17 cellular contexts compared by ENCODE assay signal in genomic region chr17:7462474-7463367, GRCh38. TPM values are rescaled to one million over a fixed set of nuclear protein-coding genes. Genes with fewer than 3 reads are reported as not detected.
DNase-seq lines count a peak whose midpoint lies in the region; FAIRE-seq and TF ChIP-seq lines count a peak whose summit lies in the region.
"Had no signal": no experiment of that assay in that cellular context is flagged by ENCODE, and none has a peak within 500 bp of the region (broad histone marks: within the 10 kb centered on the region; RNA-seq: fewer than 3 reads in every experiment).

No MANE protein-coding gene starts in this region.

- H3K4me1 ChIP-seq in HEK293 (ENCODE audit: control insufficient read depth, insufficient read depth, low read length): no peaks in the 10 kb centered on the region
- peaks cover 7% of the 10 kb centered on the region for H3K4me1 ChIP-seq in astrocyte (ENCODE audit: insufficient read depth, low read length)
- peaks cover 5 to 10% of the 10 kb centered on the region in 2 donors for H3K4me1 ChIP-seq in neuronal stem cell (ENCODE audit: control insufficient read depth in 2 of 2, insufficient read depth in 1 of 2, low read depth in 1 of 2, low read length in 2 of 2)
- H3K4me1 ChIP-seq: SJSA1 had no signal

- H4K91ac ChIP-seq in neuronal stem cell (ENCODE audit: low read depth, low read length, poor library complexity): peak overlapping the region; percentile 7

- H3K27ac ChIP-seq in HEK293 (ENCODE audit: extremely low read depth, low read depth, low read length): no peak overlapping the region
- H3K27ac ChIP-seq in astrocyte (ENCODE audit: low read depth, low read length): no peak overlapping the region
- no peak overlapping the region for H3K27ac ChIP-seq in neuronal stem cell (replicated peaks; ENCODE audit: low read length)
- H3K27ac ChIP-seq: SJSA1 had no signal

- DNase-seq in astrocyte (ENCODE audit: low read depth): no peak
- DNase-seq in neuronal stem cell (ENCODE audit: low spot score): no peak
- DNase-seq in HFFc6: no peak
- no peak for DNase-seq in immature natural killer cell
- DNase-seq: C1 segment of cervical spinal cord, DMS79 treated with DMSO at 0.1 percent for 48 hours, MG63, NCI-H1092, NCI-H146, NCI-H2081, NCI-H748 treated with DMSO at 0.1 percent for 48 hours, PC-3 had no signal

- H3K9me3 Mint-ChIP-seq in astrocyte (ENCODE audit: unreplicated experiment) (no peaks in the 10 kb centered on the region), HFFc6 (no peaks in the 10 kb centered on the region), immature natural killer cell (no peaks in the 10 kb centered on the region)

- H3K79me1 ChIP-seq in neuronal stem cell (ENCODE audit: low read depth, low read length): peaks cover 8% of the 10 kb centered on the region

- POLR2A ChIA-PET in HEK293 (lab: Yijun Ruan, JAX): interaction anchor here (0.5 to 2.1 kb wide), 4 partner anchors 22 to 188 kb away, joined by 3 to 7 read pairs (median 4); partner anchors contain the start of genes POLR2A and TMEM256

- H2BK5ac ChIP-seq in neuronal stem cell (ENCODE audit: low read length): no peak overlapping the region

- peak overlapping the region; percentile 75 for H2BK12ac ChIP-seq in neuronal stem cell (ENCODE audit: low read length)

- no peak overlapping the region for H3K9ac ChIP-seq in astrocyte (ENCODE audit: low read length)
- no peak overlapping the region for H3K9ac ChIP-seq in neuronal stem cell (ENCODE audit: low read depth, low read length, poor library complexity)

- TF ChIP-seq CTCF in HEK293 (tag by site-specific recombination; IDR thresholded peaks at IDR 0.05) (no peak), astrocyte (IDR thresholded peaks at IDR 0.05; ENCODE audit: insufficient read depth, low read depth, low read length) (no peak), HFFc6 (IDR thresholded peaks at IDR 0.05) (no peak)

- H3K4me2 ChIP-seq in astrocyte (ENCODE audit: low read length): no peak overlapping the region
- H3K4me2 ChIP-seq in neuronal stem cell (ENCODE audit: insufficient read depth, low read length, poor library complexity, severe bottlenecking): no peak overlapping the region

- H2BK15ac ChIP-seq in neuronal stem cell (ENCODE audit: low read length): peak overlapping the region; percentile 63

- CTCF ChIA-PET in HEK293 (lab: Yijun Ruan, JAX): interaction anchor here (0.6 to 0.9 kb wide), 3 partner anchors 28 to 62 kb away, joined by 5 read pairs; no protein-coding TSS in a partner anchor

- peak overlapping the region; percentile 51 for H3K18ac ChIP-seq in neuronal stem cell (ENCODE audit: low read length)

- H3K9me3 ChIP-seq in HEK293 (ENCODE audit: control insufficient read depth, insufficient read depth, low read depth, low read length): no peaks in the 10 kb centered on the region
- H3K9me3 ChIP-seq in astrocyte (ENCODE audit: insufficient read depth, low read depth, low read length): no peaks in the 10 kb centered on the region
- no peaks in the 10 kb centered on the region for H3K9me3 ChIP-seq in neuronal stem cell (replicated peaks in 1 of 2; ENCODE audit: control insufficient read depth in 2 of 2, insufficient read depth in 1 of 2, low read depth in 1 of 2, low read length in 2 of 2)
- H3K9me3 ChIP-seq: MG63, SJSA1 had no signal

- H3K4me3 Mint-ChIP-seq in astrocyte (ENCODE audit: unreplicated experiment) (peak overlapping the region; percentile 27), HFFc6 (no peak overlapping the region), immature natural killer cell (no peak overlapping the region)

- H3K36me3 ChIP-seq in HEK293 (ENCODE audit: control insufficient read depth in 2 of 2, insufficient read depth in 1 of 2, low read length in 2 of 2) (peaks cover 3 to 51% of the 10 kb centered on the region in 2 experiments; a peak in 2 of 3 replicates), astrocyte (ENCODE audit: insufficient read depth, low read length) (peaks cover 3% of the 10 kb centered on the region), neuronal stem cell (replicated peaks in 1 of 2; ENCODE audit: control insufficient read depth in 2 of 2, insufficient read depth in 2 of 2, low read length in 2 of 2) (peaks cover 5 to 36% of the 10 kb centered on the region in 2 donors)

- H3K36me3 Mint-ChIP-seq in astrocyte (ENCODE audit: low read depth, unreplicated experiment) (peaks cover 14% of the 10 kb centered on the region), HFFc6 (ENCODE audit: low read depth) (peaks cover 16% of the 10 kb centered on the region), immature natural killer cell (peaks cover 0 to 5% (median 0%) of the 10 kb centered on the region in 3 donors)

- H3K23ac ChIP-seq in neuronal stem cell (ENCODE audit: low read depth, low read length, poor library complexity): no peak overlapping the region

- H3K27ac Mint-ChIP-seq in astrocyte (ENCODE audit: unreplicated experiment): no peak overlapping the region
- H3K27ac Mint-ChIP-seq in HFFc6: no peak overlapping the region
- no peak overlapping the region for H3K27ac Mint-ChIP-seq in immature natural killer cell

- H2AK5ac ChIP-seq in neuronal stem cell (ENCODE audit: low read depth, low read length): peak overlapping the region; percentile 98

- H2AFZ ChIP-seq in astrocyte (ENCODE audit: low read depth, low read length): no peak overlapping the region
- H2AFZ ChIP-seq in neuronal stem cell (ENCODE audit: low read length): no peak overlapping the region

- H4K8ac ChIP-seq in neuronal stem cell (ENCODE audit: low read depth, low read length): no peak overlapping the region

- H3K14ac ChIP-seq in neuronal stem cell (ENCODE audit: low read length): peak overlapping the region; percentile 83

- H3K4me3 ChIP-seq in HEK293 (ENCODE audit: low read depth, low read length) (no peak overlapping the region), astrocyte (ENCODE audit: insufficient read depth, low read depth, low read length) (no peak overlapping the region), neuronal stem cell (ENCODE audit: low read length in 2 of 2) (no peak overlapping the region)
- H3K4me3 ChIP-seq: MG63, SJSA1 had no signal

- no peak overlapping the region for H2BK120ac ChIP-seq in neuronal stem cell (ENCODE audit: low read depth, low read length)

- H3K4ac ChIP-seq in neuronal stem cell (ENCODE audit: low read length): no peak overlapping the region

- no peaks in the 10 kb centered on the region for H3K27me3 ChIP-seq in astrocyte (ENCODE audit: insufficient read depth, low read length)
- no peaks in the 10 kb centered on the region for H3K27me3 ChIP-seq in neuronal stem cell (ENCODE audit: control insufficient read depth in 3 of 3, insufficient read depth in 3 of 3, low read depth in 1 of 3, low read length in 3 of 3)
- H3K27me3 ChIP-seq: MG63, SJSA1 had no signal

- 100% methylated on average over 2 of the region's 44 CpGs; no CpG with 5 or more reads in 1 of the 2 donors for WGBS in neuronal stem cell (ENCODE audit: extremely low coverage in 2 of 2, insufficient read length in 2 of 2, insufficient replicate concordance in 1 of 2), 2 donors

- H3K4me1 Mint-ChIP-seq in astrocyte (ENCODE audit: low read depth, unreplicated experiment): peaks cover 9% of the 10 kb centered on the region
- peaks cover 11% of the 10 kb centered on the region for H3K4me1 Mint-ChIP-seq in HFFc6 (ENCODE audit: low read depth)
- peaks cover 19 to 27% of the 10 kb centered on the region in 2 donors for H3K4me1 Mint-ChIP-seq in immature natural killer cell

- peaks cover 9% of the 10 kb centered on the region for H3K79me2 ChIP-seq in astrocyte (ENCODE audit: insufficient read depth, low read length)

- no peaks in the 10 kb centered on the region for H3K27me3 Mint-ChIP-seq in astrocyte (ENCODE audit: low read depth, unreplicated experiment)
- H3K27me3 Mint-ChIP-seq in HFFc6 (ENCODE audit: insufficient read depth): peaks cover 2% of the 10 kb centered on the region; the same call in 1 of the 2 replicates
- peaks cover 0 to 2% (median 0%) of the 10 kb centered on the region in 3 donors for H3K27me3 Mint-ChIP-seq in immature natural killer cell (ENCODE audit: low read depth in 3 of 3)

- no peak for FAIRE-seq in astrocyte (lab: Jason Lieb, UNC)

- H4K20me1 ChIP-seq in astrocyte (ENCODE audit: insufficient read depth, low read length): peaks cover 23% of the 10 kb centered on the region

TF ChIP-seq in HEK293, 187 proteins besides CTCF, POLR2A, EP300 and RAD21 (continues in another document):
- TF ChIP-seq GLI4 (tag by site-specific recombination; IDR thresholded peaks at IDR 0.05): no peak

RNA-seq across cellular contexts. Expression of gene ZBTB4, which starts 16.7 kb away (rescaled TPM):
- 31.0 and 31.2 TPM in 2 replicates for total RNA-seq in astrocyte
- polyA plus RNA-seq in neuronal stem cell (2013, experiment 1 of 2): 12.7 TPM
- 12.7 TPM for polyA plus RNA-seq in neuronal stem cell (2013, experiment 2 of 2)
- 10 to 100 TPM; 62.7 to 75.9 (median 68.6) TPM for total RNA-seq in HFFc6 (2021; fragmentation: NEBNext Ultra II Directional; extraction: Animal tissue kit (Norgen Biotek cat#: 25700))
- 10 to 100 TPM in 1 of 3 donors, 1 to 10 TPM in 2; 4.4 to 25.8 (median 8.3) TPM for polyA plus RNA-seq in immature natural killer cell

RNA-seq across cellular contexts. Expression of gene CHRNB1, which starts 17.9 kb away (rescaled TPM):
- total RNA-seq in astrocyte: 9.7 and 11.7 TPM in 2 replicates
- 9.9 TPM for polyA plus RNA-seq in neuronal stem cell (2013, experiment 1 of 2)
- 11.1 TPM for polyA plus RNA-seq in neuronal stem cell (2013, experiment 2 of 2)
- total RNA-seq in HFFc6 (2021; fragmentation: NEBNext Ultra II Directional; extraction: Animal tissue kit (Norgen Biotek cat#: 25700)): 1 to 10 TPM; 2.0 to 2.8 (median 2.4) TPM
- 10 to 100 TPM; 32.4 to 41.3 (median 38.5) TPM for polyA plus RNA-seq in immature natural killer cell

RNA-seq across cellular contexts. Expression of gene SLC35G6, which starts 18.5 kb away (rescaled TPM):
- total RNA-seq in astrocyte: not detected in 2 replicates
- 0.03 TPM for polyA plus RNA-seq in neuronal stem cell (2013, experiment 1 of 2)
- not detected for polyA plus RNA-seq in neuronal stem cell (2013, experiment 2 of 2)
- not detected for total RNA-seq in HFFc6 (2021; fragmentation: NEBNext Ultra II Directional; extraction: Animal tissue kit (Norgen Biotek cat#: 25700))
- polyA plus RNA-seq in immature natural killer cell: not detected
- total RNA-seq: A673, G401, NCI-H460, PC-3, SJSA1 had no signal

RNA-seq across cellular contexts. Expression of gene POLR2A, which starts 21.4 kb away (rescaled TPM):
- total RNA-seq in astrocyte: 143 and 151 TPM in 2 replicates
- 40.1 TPM for polyA plus RNA-seq in neuronal stem cell (2013, experiment 1 of 2)
- polyA plus RNA-seq in neuronal stem cell (2013, experiment 2 of 2): 39.2 TPM
- 100 to 1,000 TPM; 111 to 127 (median 118) TPM for total RNA-seq in HFFc6 (2021; fragmentation: NEBNext Ultra II Directional; extraction: Animal tissue kit (Norgen Biotek cat#: 25700))
- 10 to 100 TPM; 16.0 to 67.8 (median 25.7) TPM for polyA plus RNA-seq in immature natural killer cell

RNA-seq across cellular contexts. Expression of gene FGF11, which starts 23.4 kb away (rescaled TPM):
- total RNA-seq in astrocyte: 22.4 and 30.7 TPM in 2 replicates
- 5.1 TPM for polyA plus RNA-seq in neuronal stem cell (2013, experiment 1 of 2)
- 4.3 TPM for polyA plus RNA-seq in neuronal stem cell (2013, experiment 2 of 2)
- total RNA-seq in HFFc6 (2021; fragmentation: NEBNext Ultra II Directional; extraction: Animal tissue kit (Norgen Biotek cat#: 25700)): under 1 TPM in 3 of 6 experiments, not detected in 3; 0.10 to 0.31 (median 0.24) TPM
- polyA plus RNA-seq in immature natural killer cell: not detected
- total RNA-seq: SJSA1 had no signal
